27 cellular contexts compared by ENCODE assay signal in the genomic region with DNA sequence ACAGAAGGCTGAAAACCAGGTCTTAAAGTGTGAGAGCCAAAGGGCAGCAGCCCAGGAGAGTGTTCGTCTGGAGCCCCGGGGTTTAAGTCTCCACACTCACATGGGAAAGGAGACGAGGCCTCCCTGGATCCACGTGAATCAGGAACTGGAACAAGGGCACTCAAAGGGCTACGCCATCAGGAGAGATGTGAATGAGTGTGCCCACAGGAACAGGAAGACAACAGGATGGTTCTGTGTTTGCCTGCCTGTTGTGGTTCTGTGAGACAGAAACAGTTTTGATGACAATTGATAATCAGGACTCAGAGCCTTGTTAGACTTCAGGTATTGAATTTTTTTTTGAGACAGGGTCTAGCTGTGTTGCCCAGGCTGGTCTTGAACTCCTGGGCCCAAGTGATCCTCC. TPM values are rescaled to one million over a fixed set of nuclear protein-coding genes. Genes with fewer than 3 reads are reported as not detected.
DNase-seq lines count a peak whose midpoint lies in the region; ATAC-seq lines count a peak whose summit lies in the region.
"Had no signal": no experiment of that assay in that cellular context is flagged by ENCODE, and none has a peak within 500 bp of the region (broad histone marks: within the 10 kb centered on the region; RNA-seq: fewer than 3 reads in every experiment).

No MANE protein-coding gene starts in this region.

- no peak for ATAC-seq in activated CD8-positive, alpha-beta memory T cell treated with anti-CD3 and anti-CD28 coated beads, Interleukin-2, amount 10 ng/mL, durations not matched to agents 7 days and 5 days
- no peak for ATAC-seq in activated naive CD8-positive, alpha-beta T cell treated with anti-CD3 and anti-CD28 coated beads, Interleukin-2, amount 10 ng/mL, durations not matched to agents 7 days and 5 days (ENCODE audit: low read depth)
- ATAC-seq in natural killer cell treated with Interleukin-12 subunit alpha and Interleukin-12 subunit beta and Interleukin-15 and Interleukin-18, amount 100 ng/mL, for 72 hours: no peak
- no peak for ATAC-seq in HG03520 (IDR thresholded peaks at IDR 0.05; ENCODE audit: unreplicated experiment)
- ATAC-seq: esophagus mucosa, foreskin keratinocyte had no signal

- no peak overlapping the region for H3K4me3 Mint-ChIP-seq in activated CD8-positive, alpha-beta memory T cell treated with anti-CD3 and anti-CD28 coated beads, Interleukin-2, amount 10 ng/mL, durations not matched to agents 7 days and 5 days
- peak overlapping the region; percentile 11 to 78 (median 69) for H3K4me3 Mint-ChIP-seq in CD8-positive, alpha-beta memory T cell
- H3K4me3 Mint-ChIP-seq in activated naive CD8-positive, alpha-beta T cell treated with anti-CD3 and anti-CD28 coated beads, Interleukin-2, amount 10 ng/mL, durations not matched to agents 7 days and 5 days: peak overlapping the region; percentile 62
- H3K4me3 Mint-ChIP-seq in natural killer cell treated with Interleukin-12 subunit alpha and Interleukin-12 subunit beta and Interleukin-15 and Interleukin-18, amount 100 ng/mL, for 72 hours: peak overlapping the region; percentile 35
- H3K4me3 Mint-ChIP-seq: brain, H9, memory B cell had no signal

- H3K36me3 ChIP-seq in CD8-positive, alpha-beta memory T cell (ENCODE audit: insufficient read depth, low read length): no peaks in the 10 kb centered on the region
- H3K36me3 ChIP-seq: adrenal gland, suprapubic skin had no signal

- POLR2A ChIA-PET in CD8-positive, alpha-beta memory T cell (lab: Charles Lee): no interaction called here
- POLR2A ChIA-PET in activated naive CD8-positive, alpha-beta T cell treated with anti-CD3 and anti-CD28 coated beads, Interleukin-2, amount 10 ng/mL, durations not matched to agents 7 days and 5 days (lab: Charles Lee): no interaction called here

- H3K36me3 Mint-ChIP-seq in activated CD8-positive, alpha-beta memory T cell treated with anti-CD3 and anti-CD28 coated beads, Interleukin-2, amount 10 ng/mL, durations not matched to agents 7 days and 5 days: peaks cover 68% of the 10 kb centered on the region
- H3K36me3 Mint-ChIP-seq in CD8-positive, alpha-beta memory T cell: peaks cover 0 to 9% (median 0%) of the 10 kb centered on the region in 3 donors
- H3K36me3 Mint-ChIP-seq in activated naive CD8-positive, alpha-beta T cell treated with anti-CD3 and anti-CD28 coated beads, Interleukin-2, amount 10 ng/mL, durations not matched to agents 7 days and 5 days: peaks cover 67% of the 10 kb centered on the region
- H3K36me3 Mint-ChIP-seq in natural killer cell treated with Interleukin-12 subunit alpha and Interleukin-12 subunit beta and Interleukin-15 and Interleukin-18, amount 100 ng/mL, for 72 hours: peaks cover 8% of the 10 kb centered on the region

- no peaks in the 10 kb centered on the region for H3K27me3 Mint-ChIP-seq in activated CD8-positive, alpha-beta memory T cell treated with anti-CD3 and anti-CD28 coated beads, Interleukin-2, amount 10 ng/mL, durations not matched to agents 7 days and 5 days
- peaks cover 0 to 2% of the 10 kb centered on the region in 2 donors for H3K27me3 Mint-ChIP-seq in CD8-positive, alpha-beta memory T cell
- no peaks in the 10 kb centered on the region for H3K27me3 Mint-ChIP-seq in activated naive CD8-positive, alpha-beta T cell treated with anti-CD3 and anti-CD28 coated beads, Interleukin-2, amount 10 ng/mL, durations not matched to agents 7 days and 5 days
- H3K27me3 Mint-ChIP-seq in natural killer cell treated with Interleukin-12 subunit alpha and Interleukin-12 subunit beta and Interleukin-15 and Interleukin-18, amount 100 ng/mL, for 72 hours: no peaks in the 10 kb centered on the region
- H3K27me3 Mint-ChIP-seq: memory B cell had no signal

- no peak for DNase-seq in activated CD8-positive, alpha-beta memory T cell treated with anti-CD3 and anti-CD28 coated beads, Interleukin-2, amount 10 ng/mL, durations not matched to agents 7 days and 5 days
- DNase-seq in activated CD8-positive, alpha-beta memory T cell treated with anti-CD3 and anti-CD28 coated beads, Interleukin-2, amount 50 U/mL, for 48 hours: no peak
- no peak for DNase-seq in CD8-positive, alpha-beta memory T cell
- no peak for DNase-seq in activated naive CD8-positive, alpha-beta T cell treated with anti-CD3 and anti-CD28 coated beads, Interleukin-2, amount 10 ng/mL, durations not matched to agents 7 days and 5 days
- no peak for DNase-seq in natural killer cell treated with Interleukin-12 subunit alpha and Interleukin-12 subunit beta and Interleukin-15 and Interleukin-18, amount 100 ng/mL, for 72 hours (ENCODE audit: low spot score)
- DNase-seq in AML-193 (lab: John Stamatoyannopoulos, UW): no peak
- DNase-seq in effector CD4-positive, alpha-beta T cell: no peak
- DNase-seq: activated CD4-positive, alpha-beta T cell treated with anti-CD3 and anti-CD28 coated beads for 1 hour; adrenal gland; BE2C; Calu3; effector CD8-positive, alpha-beta T cell; foreskin keratinocyte; H9; Karpas-422; NCI-H1694 treated with DMSO at 0.1 percent for 48 hours; NCI-H2171; NCI-H524; NK-92 treated with Interleukin-12 subunit alpha and Interleukin-12 subunit beta, amount 100 ng/mL, for 24 hours; occipital lobe; PC-9; SIG-M5 had no signal

- peak overlapping the region; percentile 76 for H3K27ac Mint-ChIP-seq in activated CD8-positive, alpha-beta memory T cell treated with anti-CD3 and anti-CD28 coated beads, Interleukin-2, amount 10 ng/mL, durations not matched to agents 7 days and 5 days
- H3K27ac Mint-ChIP-seq in CD8-positive, alpha-beta memory T cell: peak overlapping the region; percentile 83 to 99 (median 95)
- peak overlapping the region; percentile 78 for H3K27ac Mint-ChIP-seq in activated naive CD8-positive, alpha-beta T cell treated with anti-CD3 and anti-CD28 coated beads, Interleukin-2, amount 10 ng/mL, durations not matched to agents 7 days and 5 days
- H3K27ac Mint-ChIP-seq in natural killer cell treated with Interleukin-12 subunit alpha and Interleukin-12 subunit beta and Interleukin-15 and Interleukin-18, amount 100 ng/mL, for 72 hours: peak overlapping the region; percentile 68 to 72
- H3K27ac Mint-ChIP-seq: brain, H9, memory B cell had no signal

- H3K9me3 Mint-ChIP-seq in activated CD8-positive, alpha-beta memory T cell treated with anti-CD3 and anti-CD28 coated beads, Interleukin-2, amount 10 ng/mL, durations not matched to agents 7 days and 5 days (ENCODE audit: low read depth): peaks cover 26% of the 10 kb centered on the region
- H3K9me3 Mint-ChIP-seq in CD8-positive, alpha-beta memory T cell: peaks cover 0 to 4% (median 0%) of the 10 kb centered on the region in 5 donors
- H3K9me3 Mint-ChIP-seq in activated naive CD8-positive, alpha-beta T cell treated with anti-CD3 and anti-CD28 coated beads, Interleukin-2, amount 10 ng/mL, durations not matched to agents 7 days and 5 days: peaks cover 35% of the 10 kb centered on the region
- no peaks in the 10 kb centered on the region for H3K9me3 Mint-ChIP-seq in natural killer cell treated with Interleukin-12 subunit alpha and Interleukin-12 subunit beta and Interleukin-15 and Interleukin-18, amount 100 ng/mL, for 72 hours

- no peaks in the 10 kb centered on the region for H3K9me3 ChIP-seq in CD8-positive, alpha-beta memory T cell (ENCODE audit: low read length)
- H3K9me3 ChIP-seq: adrenal gland, suprapubic skin had no signal

- no peak overlapping the region for H3K27ac ChIP-seq in CD8-positive, alpha-beta memory T cell (ENCODE audit: low read depth, low read length)
- H3K27ac ChIP-seq: adrenal gland, foreskin keratinocyte, PC-9, suprapubic skin had no signal

- H3K4me1 ChIP-seq in CD8-positive, alpha-beta memory T cell (ENCODE audit: insufficient read depth, low read length): peaks cover 50% of the 10 kb centered on the region
- H3K4me1 ChIP-seq: BE2C had no signal

- H3K4me1 Mint-ChIP-seq in activated CD8-positive, alpha-beta memory T cell treated with anti-CD3 and anti-CD28 coated beads, Interleukin-2, amount 10 ng/mL, durations not matched to agents 7 days and 5 days: peaks cover 56% of the 10 kb centered on the region
- H3K4me1 Mint-ChIP-seq in CD8-positive, alpha-beta memory T cell: peaks cover 59 to 72% (median 69%) of the 10 kb centered on the region in 3 donors
- peaks cover 29% of the 10 kb centered on the region for H3K4me1 Mint-ChIP-seq in activated naive CD8-positive, alpha-beta T cell treated with anti-CD3 and anti-CD28 coated beads, Interleukin-2, amount 10 ng/mL, durations not matched to agents 7 days and 5 days
- peaks cover 55 to 68% of the 10 kb centered on the region in 2 donors for H3K4me1 Mint-ChIP-seq in natural killer cell treated with Interleukin-12 subunit alpha and Interleukin-12 subunit beta and Interleukin-15 and Interleukin-18, amount 100 ng/mL, for 72 hours (ENCODE audit: low read depth in 2 of 2)
- H3K4me1 Mint-ChIP-seq: H9 had no signal

- H3K4me3 ChIP-seq in CD8-positive, alpha-beta memory T cell (ENCODE audit: low read length): no peak overlapping the region
- H3K4me3 ChIP-seq: adrenal gland, PC-9, suprapubic skin had no signal

- no peaks in the 10 kb centered on the region for H3K27me3 ChIP-seq in CD8-positive, alpha-beta memory T cell (ENCODE audit: insufficient read depth, low read length, poor library complexity, severe bottlenecking)
- H3K27me3 ChIP-seq: adrenal gland, BE2C, suprapubic skin had no signal

- CTCF ChIA-PET in activated CD8-positive, alpha-beta memory T cell treated with anti-CD3 and anti-CD28 coated beads, Interleukin-2, amount 10 ng/mL, durations not matched to agents 7 days and 5 days (lab: Charles Lee): interaction anchor here (1.7 to 1.9 kb wide), 2 partner anchors 10 to 122 kb away, joined by 3 to 10 read pairs; no protein-coding TSS in a partner anchor
- CTCF ChIA-PET in CD8-positive, alpha-beta memory T cell (lab: Charles Lee): interaction anchor here (0.6 to 9.6 kb wide), 5 partner anchors 14 to 93 kb away, joined by 3 to 47 read pairs (median 3); partner anchors contain the start of gene UVSSA

RNA-seq across cellular contexts. Expression of gene CTBP1, which starts 4.9 kb away (rescaled TPM):
- total RNA-seq in activated CD8-positive, alpha-beta memory T cell treated with anti-CD3 and anti-CD28 coated beads, Interleukin-2, amount 10 ng/mL, durations not matched to agents 7 days and 5 days: 100 to 1,000 TPM; 193 to 250 TPM
- 100 to 1,000 TPM; 139 to 149 TPM for total RNA-seq in CD8-positive, alpha-beta memory T cell
- 88.1 TPM for polyA plus RNA-seq in CD8-positive, alpha-beta memory T cell
- total RNA-seq in activated naive CD8-positive, alpha-beta T cell treated with anti-CD3 and anti-CD28 coated beads, Interleukin-2, amount 10 ng/mL, durations not matched to agents 7 days and 5 days: 100 to 1,000 TPM; 194 to 211 TPM
- total RNA-seq in natural killer cell treated with Interleukin-12 subunit alpha and Interleukin-12 subunit beta and Interleukin-15 and Interleukin-18, amount 100 ng/mL, for 72 hours: 100 to 1,000 TPM; 109 to 245 TPM

RNA-seq across cellular contexts. Expression of gene MAEA, which starts 35.9 kb away (rescaled TPM):
- 10 to 100 TPM; 63.9 to 70.0 TPM for total RNA-seq in activated CD8-positive, alpha-beta memory T cell treated with anti-CD3 and anti-CD28 coated beads, Interleukin-2, amount 10 ng/mL, durations not matched to agents 7 days and 5 days
- total RNA-seq in CD8-positive, alpha-beta memory T cell: 10 to 100 TPM; 59.4 to 63.8 TPM
- 75.3 TPM for polyA plus RNA-seq in CD8-positive, alpha-beta memory T cell
- total RNA-seq in activated naive CD8-positive, alpha-beta T cell treated with anti-CD3 and anti-CD28 coated beads, Interleukin-2, amount 10 ng/mL, durations not matched to agents 7 days and 5 days: 10 to 100 TPM; 73.2 to 82.9 TPM
- total RNA-seq in natural killer cell treated with Interleukin-12 subunit alpha and Interleukin-12 subunit beta and Interleukin-15 and Interleukin-18, amount 100 ng/mL, for 72 hours: 10 to 100 TPM; 60.1 to 93.7 TPM
